8 cellular contexts compared by ENCODE assay signal in the genomic region with DNA sequence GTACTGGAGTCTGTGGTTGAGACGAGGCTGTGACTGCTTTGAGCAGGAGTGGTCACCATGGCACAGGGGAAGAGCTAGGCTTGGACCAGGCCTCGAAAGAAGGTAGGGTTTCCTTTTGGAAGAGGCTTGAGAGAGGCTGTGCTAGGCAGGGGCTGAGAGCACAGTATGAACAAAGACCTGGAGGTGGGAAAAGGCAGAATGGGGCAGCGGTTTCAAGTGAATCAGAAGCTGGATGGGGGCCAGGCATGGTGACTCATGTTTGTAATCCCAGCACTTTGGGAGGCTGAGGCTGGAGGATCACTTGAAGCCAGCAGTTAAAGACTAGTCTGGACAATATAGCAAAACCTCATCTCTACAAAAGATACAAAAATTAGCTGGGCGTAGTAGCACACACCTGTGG.
DNase-seq lines count a peak whose midpoint lies in the region; ATAC-seq and TF ChIP-seq lines count a peak whose summit lies in the region.

No MANE protein-coding gene starts in this region.

- H3K27ac ChIP-seq in H9 (ENCODE audit: insufficient read length, low read depth, low read length), result no peak overlapping the region

- H3K79me1 ChIP-seq in H9 (ENCODE audit: insufficient read depth, low read depth, low read length, poor library complexity, severe bottlenecking), result no peaks in the 10 kb centered on the region

- no peak overlapping the region for H3K4me2 ChIP-seq in H9 (ENCODE audit: insufficient read depth, insufficient read length, low read length)

- peak overlapping the region; percentile 65 to 81 (median 74); a peak in 5 of 7 replicates for H3K27ac Mint-ChIP-seq in H9
- peak overlapping the region in 2 of 7 donors; percentile 18 to 21 for H3K27ac Mint-ChIP-seq in CD14-positive monocyte

- H3K4me1 Mint-ChIP-seq in H9 (peaks cover 4 to 9% of the 10 kb centered on the region in 2 experiments; a peak in 2 of 4 replicates), CD14-positive monocyte (peaks cover 3% of the 10 kb centered on the region)

- H2AFZ ChIP-seq in H9 (ENCODE audit: low read length), result no peak overlapping the region

- no peak overlapping the region for H4K8ac ChIP-seq in H9 (replicated peaks; ENCODE audit: insufficient read length, low read depth, low read length)

- H3K23me2 ChIP-seq in H9 (ENCODE audit: insufficient read length, low read depth, low read length, poor library complexity, severe bottlenecking), result no peaks in the 10 kb centered on the region

- H3K18ac ChIP-seq in H9 (ENCODE audit: insufficient read length, low read depth, low read length), result no peak overlapping the region

- H3K27me3 Mint-ChIP-seq in H9 (ENCODE audit: low read depth) (no peaks in the 10 kb centered on the region), CD14-positive monocyte (ENCODE audit: low read depth in 3 of 3) (peaks cover 0 to 3% (median 0%) of the 10 kb centered on the region in 3 donors)

- no peak overlapping the region for H2AK5ac ChIP-seq in H9 (ENCODE audit: insufficient read length, low read length)

- no peak overlapping the region for H2BK15ac ChIP-seq in H9 (ENCODE audit: low read depth, low read length)

- H3K27me3 ChIP-seq in H9 (ENCODE audit: insufficient read depth, low read length), result no peaks in the 10 kb centered on the region

- H3K4me1 ChIP-seq in H9 (ENCODE audit: insufficient read depth, low read length), result no peaks in the 10 kb centered on the region

- H3K36me3 Mint-ChIP-seq in H9 (ENCODE audit: insufficient read depth in 1 of 3, low read depth in 3 of 3) (peaks cover 23 to 37% (median 33%) of the 10 kb centered on the region in 3 experiments; a peak in 6 of 7 replicates), CD14-positive monocyte (peaks cover 34 to 45% of the 10 kb centered on the region in 2 donors)

- no peaks in the 10 kb centered on the region for H4K20me1 ChIP-seq in H9 (ENCODE audit: control insufficient read depth, insufficient read depth, insufficient read length)

- H3K14ac ChIP-seq in H9 (ENCODE audit: insufficient read depth, low read length), result no peak overlapping the region

- no peak overlapping the region for H3K4me3 ChIP-seq in fibroblast of villous mesenchyme (ENCODE audit: low read depth, low read length)

- no peaks in the 10 kb centered on the region for H3K9me3 ChIP-seq in H9 (ENCODE audit: control insufficient read depth, low read depth, low read length)

- DNase-seq in A172 (ENCODE audit: low spot score) (peak; percentile 98), H9 (no peak), SW480 (ENCODE audit: low spot score) (peak; percentile 58), fibroblast of villous mesenchyme (ENCODE audit: low read depth) (peak; percentile 75), DMS114 treated with DMSO at 0.1 percent for 48 hours (lab: John Stamatoyannopoulos, UW; ENCODE audit: unreplicated experiment) (no peak), CD14-positive monocyte (ENCODE audit: low spot score) (no peak), HuH-7.5 (ENCODE audit: low spot score) (no peak)

- TF ChIP-seq CTCF in H9 (conservative IDR thresholded peaks at IDR 0.05) (no peak), fibroblast of villous mesenchyme (IDR thresholded peaks at IDR 0.05; ENCODE audit: insufficient read depth, low read depth, low read length) (no peak), CD14-positive monocyte (IDR thresholded peaks at IDR 0.05) (no peak)

- no peak overlapping the region for H3K4ac ChIP-seq in H9 (ENCODE audit: low read depth, low read length)

- H3K4me3 Mint-ChIP-seq in H9, result no peak overlapping the region; a peak in 1 of 5 replicates
- no peak overlapping the region for H3K4me3 Mint-ChIP-seq in CD14-positive monocyte

- no peak overlapping the region for H2BK5ac ChIP-seq in H9 (ENCODE audit: insufficient read length, low read length)

- intact Hi-C loops in CD14-positive monocyte (cut with micrococcal nuclease), result no loop called here

- H3K56ac ChIP-seq in H9 (ENCODE audit: insufficient read length, low read depth, low read length), result no peak overlapping the region

- H2BK120ac ChIP-seq in H9 (ENCODE audit: low read depth, low read length, poor library complexity, severe bottlenecking), result no peak overlapping the region

- H2BK20ac ChIP-seq in H9 (ENCODE audit: low read depth, low read length, poor library complexity, severe bottlenecking), result no peak overlapping the region

- no peaks in the 10 kb centered on the region for H3K9me3 Mint-ChIP-seq in H9
- peaks cover 0 to 16% (median 13%) of the 10 kb centered on the region in 7 donors for H3K9me3 Mint-ChIP-seq in CD14-positive monocyte

- H3T11ph ChIP-seq in H9 (ENCODE audit: low read length), result no peak overlapping the region

- H2BK12ac ChIP-seq in H9 (ENCODE audit: insufficient read length, low read depth, low read length), result no peak overlapping the region

- H3K23ac ChIP-seq in H9 (ENCODE audit: insufficient read length, low read depth, low read length), result no peak overlapping the region

- WGBS in H9 (ENCODE audit: extremely low coverage, insufficient read length, low lambda C conversion rate), result no CpG with 5 or more reads among the region's 4 CpGs

- no peaks in the 10 kb centered on the region for H3K79me2 ChIP-seq in H9 (ENCODE audit: insufficient read depth, low read length)

- ATAC-seq in HG02973 (IDR thresholded peaks at IDR 0.05; ENCODE audit: unreplicated experiment), result no peak

- H3K9ac ChIP-seq in H9 (ENCODE audit: extremely low read depth, insufficient read length, low read length), result no peak overlapping the region

- no peak overlapping the region for H4K91ac ChIP-seq in H9 (ENCODE audit: insufficient read length, low read depth, low read length)

- H4K5ac ChIP-seq in H9 (ENCODE audit: insufficient read length, low read depth, low read length), result no peak overlapping the region

Comparison
In these comparisons a context has a peak if more than half of its experiments do, and no peak if none do; other contexts are left out.
1. DNase-seq: peak in A172 (single experiment), SW480 (single experiment) and fibroblast of villous mesenchyme (single experiment); none in H9 (single experiment), DMS114 treated with DMSO at 0.1 percent for 48 hours (single experiment), CD14-positive monocyte (single experiment) and HuH-7.5 (single experiment).